ENCODE assay signal across 33 cellular contexts in genomic region chr6:40780626-40781025, GRCh38.
"Had no signal": no experiment of that assay in that cellular context is flagged by ENCODE, and none has a peak within 500 bp of the region (broad histone marks: within the 10 kb centered on the region; RNA-seq: fewer than 3 reads in every experiment).

No MANE protein-coding gene starts in this region.

- DNase-seq: activated effector memory CD4-positive, alpha-beta T cell treated with anti-CD3 and anti-CD28 coated beads, Interleukin-2, amount 50 U/mL, for 16 hours; activated effector memory CD4-positive, alpha-beta T cell treated with Interleukin-2 at 50 U/mL for 16 hours; activated gamma-delta T cell; activated gamma-delta T cell treated with Interleukin-2 at 50 U/mL for 16 hours; activated naive CD4-positive, alpha-beta T cell; activated naive CD4-positive, alpha-beta T cell treated with anti-CD3 and anti-CD28 coated beads for 36 hours; activated naive CD4-positive, alpha-beta T cell treated with anti-CD3 and anti-CD28 coated beads, Interleukin-2, amount 10 ng/mL, durations not matched to agents 7 days and 5 days; activated naive CD4-positive, alpha-beta T cell treated with anti-CD3 and anti-CD28 coated beads, Interleukin-2, amount 50 U/mL, for 16 hours; activated naive CD4-positive, alpha-beta T cell treated with Interleukin-2 at 50 U/mL for 16 hours; activated naive CD8-positive, alpha-beta T cell treated with anti-CD3 and anti-CD28 coated beads for 36 hours; activated naive CD8-positive, alpha-beta T cell treated with anti-CD3 and anti-CD28 coated beads, Interleukin-2, amount 10 ng/mL, durations not matched to agents 7 days and 5 days; activated naive CD8-positive, alpha-beta T cell treated with anti-CD3 and anti-CD28 coated beads, Interleukin-2, amount 50 U/mL, for 24 hours; activated T-cell treated with anti-CD3 and anti-CD28 coated beads for 4 hours; activated T-cell treated with anti-CD3 and anti-CD28 coated beads, Interleukin-2, amount 50 U/mL, for 1 hour; activated T-cell treated with anti-CD3 and anti-CD28 coated beads, Interleukin-2, amount 50 U/mL, for 24 hours; activated T-cell treated with anti-CD3 and anti-CD28 coated beads, Interleukin-2, amount 50 U/mL, for 4 hours; activated T-cell treated with anti-CD3 and anti-CD28 coated beads, Interleukin-2, amount 50 U/mL, for 48 hours; activated T-cell treated with anti-CD3 and anti-CD28 coated beads, Interleukin-2, amount 50 U/mL, for 72 hours; adrenal gland; amniotic stem cell; amygdala; anterior cingulate cortex; aorta; body of pancreas; brain microvascular endothelial cell; caudate nucleus; central memory CD4-positive, alpha-beta T cell; cerebellar nuclear complex had no signal

- H3K4me3 ChIP-seq: adrenal gland, ascending aorta, body of pancreas, breast epithelium, cardiac muscle cell had no signal

- H3K27ac ChIP-seq: adrenal gland, ascending aorta, body of pancreas, brain microvascular endothelial cell, breast epithelium, cardiac muscle cell had no signal

- H3K27me3 ChIP-seq: adrenal gland, ascending aorta, body of pancreas, brain microvascular endothelial cell, cardiac muscle cell had no signal

- ATAC-seq: activated naive CD4-positive, alpha-beta T cell treated with anti-CD3 and anti-CD28 coated beads, Interleukin-2, amount 50 U/mL, for 72 hours; activated naive CD8-positive, alpha-beta T cell treated with anti-CD3 and anti-CD28 coated beads, Interleukin-2, amount 50 U/mL, for 24 hours; activated T-cell treated with anti-CD3 and anti-CD28 coated beads, Interleukin-2, amount 50 U/mL, for 4 hours; activated T-cell treated with anti-CD3 and anti-CD28 coated beads, Interleukin-2, amount 50 U/mL, for 72 hours; activated T-helper 17 cell treated with anti-CD3 and anti-CD28 coated beads, Interleukin-2, amount 50 U/mL, for 72 hours; body of pancreas had no signal

- H3K9me3 ChIP-seq: adrenal gland, ascending aorta, body of pancreas, breast epithelium had no signal

- H3K4me1 ChIP-seq: adrenal gland, ascending aorta, breast epithelium had no signal

- H3K36me3 ChIP-seq: adrenal gland, ascending aorta, brain microvascular endothelial cell, breast epithelium, cardiac muscle cell had no signal
